Comparison of ENCODE assay signal across 16 cellular contexts in genomic region chr4:105923507-105924238, GRCh38. TPM values are rescaled to one million over a fixed set of nuclear protein-coding genes. Genes with fewer than 3 reads are reported as not detected.
DNase-seq lines count a peak whose midpoint lies in the region; ATAC-seq and TF ChIP-seq lines count a peak whose summit lies in the region.
"Had no signal": no experiment of that assay in that cellular context is flagged by ENCODE, and none has a peak within 500 bp of the region (broad histone marks: within the 10 kb centered on the region; RNA-seq: fewer than 3 reads in every experiment).

No MANE protein-coding gene starts in this region.

- no peak overlapping the region for H2BK15ac ChIP-seq in neuronal stem cell (ENCODE audit: low read length)

- peaks cover 0 to 5% (median 0%) of the 10 kb centered on the region in 6 donors for H3K9me3 Mint-ChIP-seq in immature natural killer cell
- no peaks in the 10 kb centered on the region for H3K9me3 Mint-ChIP-seq in activated T-helper 2 cell treated with anti-CD3 and anti-CD28 coated beads, Interferon-gamma antibody, Interleukin-2, Interleukin-4, amounts not matched to agents 10 μg/mL and 5 μg/mL and 100 μg/mL, durations not matched to agents 14 hours and 24 hours and 36 hours
- no peaks in the 10 kb centered on the region for H3K9me3 Mint-ChIP-seq in activated naive CD4-positive, alpha-beta T cell treated with anti-CD3 and anti-CD28 coated beads for 36 hours
- H3K9me3 Mint-ChIP-seq: neural crest cell had no signal

- no peaks in the 10 kb centered on the region for H3K9me2 ChIP-seq in PC-3 (replicated peaks; ENCODE audit: low read length)

- no peaks in the 10 kb centered on the region for H3K79me2 ChIP-seq in PC-3 (ENCODE audit: low read length)
- no peaks in the 10 kb centered on the region for H3K79me2 ChIP-seq in fibroblast of lung (ENCODE audit: control insufficient read depth, insufficient read depth, low read length)

- H4K8ac ChIP-seq in neuronal stem cell (ENCODE audit: low read depth, low read length): no peak overlapping the region

- no peak overlapping the region for H3K4me3 Mint-ChIP-seq in immature natural killer cell
- no peak overlapping the region for H3K4me3 Mint-ChIP-seq in activated T-helper 2 cell treated with anti-CD3 and anti-CD28 coated beads, Interferon-gamma antibody, Interleukin-2, Interleukin-4, amounts not matched to agents 10 μg/mL and 5 μg/mL and 100 μg/mL, durations not matched to agents 14 hours and 24 hours and 36 hours (ENCODE audit: low read depth)
- no peak overlapping the region for H3K4me3 Mint-ChIP-seq in activated naive CD4-positive, alpha-beta T cell treated with anti-CD3 and anti-CD28 coated beads for 36 hours
- H3K4me3 Mint-ChIP-seq: neural crest cell had no signal

- H2BK12ac ChIP-seq in neuronal stem cell (ENCODE audit: low read length): no peak overlapping the region

- no peak overlapping the region for H3K4ac ChIP-seq in neuronal stem cell (ENCODE audit: low read length)

- no peaks in the 10 kb centered on the region for H3K4me1 Mint-ChIP-seq in immature natural killer cell
- no peaks in the 10 kb centered on the region for H3K4me1 Mint-ChIP-seq in activated T-helper 2 cell treated with anti-CD3 and anti-CD28 coated beads, Interferon-gamma antibody, Interleukin-2, Interleukin-4, amounts not matched to agents 10 μg/mL and 5 μg/mL and 100 μg/mL, durations not matched to agents 14 hours and 24 hours and 36 hours (ENCODE audit: low read depth)
- no peaks in the 10 kb centered on the region for H3K4me1 Mint-ChIP-seq in activated naive CD4-positive, alpha-beta T cell treated with anti-CD3 and anti-CD28 coated beads for 36 hours (ENCODE audit: low read depth)

- no peaks in the 10 kb centered on the region for H3K79me1 ChIP-seq in neuronal stem cell (ENCODE audit: low read depth, low read length)

- H3K14ac ChIP-seq in neuronal stem cell (ENCODE audit: low read length): no peak overlapping the region

- peaks cover 0 to 2% (median 2%) of the 10 kb centered on the region in 3 donors for H3K27me3 Mint-ChIP-seq in immature natural killer cell (ENCODE audit: low read depth in 3 of 3)
- H3K27me3 Mint-ChIP-seq in activated T-helper 2 cell treated with anti-CD3 and anti-CD28 coated beads, Interferon-gamma antibody, Interleukin-2, Interleukin-4, amounts not matched to agents 10 μg/mL and 5 μg/mL and 100 μg/mL, durations not matched to agents 14 hours and 24 hours and 36 hours (ENCODE audit: low read depth): peaks cover 3% of the 10 kb centered on the region
- peaks cover 2% of the 10 kb centered on the region for H3K27me3 Mint-ChIP-seq in activated naive CD4-positive, alpha-beta T cell treated with anti-CD3 and anti-CD28 coated beads for 36 hours (ENCODE audit: low read depth)

- H3K4me1 ChIP-seq in PC-3 (ENCODE audit: insufficient read depth, low read length) (peaks cover 3% of the 10 kb centered on the region; the same call in 1 of the 2 replicates), fibroblast of lung (ENCODE audit: control insufficient read depth, extremely low read depth, insufficient read depth, low read length) (no peaks in the 10 kb centered on the region), neuronal stem cell (ENCODE audit: control insufficient read depth in 2 of 2, insufficient read depth in 1 of 2, low read depth in 1 of 2, low read length in 2 of 2) (peaks cover 2 to 5% of the 10 kb centered on the region in 2 donors)
- H3K4me1 ChIP-seq: adrenal gland had no signal

- H3K27ac ChIP-seq in PC-3 (ENCODE audit: low read length): no peak overlapping the region
- no peak overlapping the region for H3K27ac ChIP-seq in fibroblast of lung (ENCODE audit: insufficient read depth, low read length)
- no peak overlapping the region for H3K27ac ChIP-seq in neuronal stem cell (replicated peaks; ENCODE audit: low read length)
- H3K27ac ChIP-seq: adrenal gland had no signal

- no peak overlapping the region for H2BK5ac ChIP-seq in neuronal stem cell (ENCODE audit: low read length)

- no peak overlapping the region for H4K91ac ChIP-seq in neuronal stem cell (ENCODE audit: low read depth, low read length, poor library complexity)

- TF ChIP-seq CTCF in PC-3 (conservative IDR thresholded peaks at IDR 0.05; ENCODE audit: low read depth, low read length) (no peak), fibroblast of lung (conservative IDR thresholded peaks at IDR 0.05 in 1 of 2, IDR thresholded peaks at IDR 0.05 in 1 of 2; ENCODE audit: low read depth in 1 of 2, low read length in 2 of 2) (no peak)

- intact Hi-C loops in PC-3 (cut with micrococcal nuclease): no loop called here
- intact Hi-C loops in activated T-helper 2 cell treated with anti-CD3 and anti-CD28 coated beads, Interferon-gamma antibody, Interleukin-2, Interleukin-4, amounts not matched to agents 10 μg/mL and 5 μg/mL and 100 μg/mL, durations not matched to agents 14 hours and 24 hours and 36 hours (cut with micrococcal nuclease): no loop called here
- intact Hi-C loops in activated naive CD4-positive, alpha-beta T cell treated with anti-CD3 and anti-CD28 coated beads for 36 hours (cut with micrococcal nuclease): no loop called here

- H3K27ac Mint-ChIP-seq in immature natural killer cell: no peak overlapping the region
- no peak overlapping the region for H3K27ac Mint-ChIP-seq in activated T-helper 2 cell treated with anti-CD3 and anti-CD28 coated beads, Interferon-gamma antibody, Interleukin-2, Interleukin-4, amounts not matched to agents 10 μg/mL and 5 μg/mL and 100 μg/mL, durations not matched to agents 14 hours and 24 hours and 36 hours
- H3K27ac Mint-ChIP-seq in activated naive CD4-positive, alpha-beta T cell treated with anti-CD3 and anti-CD28 coated beads for 36 hours: no peak overlapping the region

- no CpG with 5 or more reads among the region's 7 CpGs for WGBS in neuronal stem cell (ENCODE audit: extremely low coverage in 2 of 2, insufficient read length in 2 of 2, insufficient replicate concordance in 1 of 2), 2 donors

- H4K20me1 ChIP-seq in PC-3 (ENCODE audit: low read length) (no peaks in the 10 kb centered on the region), fibroblast of lung (ENCODE audit: control insufficient read depth, extremely low read depth, insufficient read depth, low read length) (no peaks in the 10 kb centered on the region)

- no peaks in the 10 kb centered on the region for H3K27me3 ChIP-seq in PC-3 (ENCODE audit: low read length)
- H3K27me3 ChIP-seq in fibroblast of lung (ENCODE audit: control insufficient read depth, insufficient read depth, low read length): no peaks in the 10 kb centered on the region
- no peaks in the 10 kb centered on the region for H3K27me3 ChIP-seq in neuronal stem cell (ENCODE audit: control insufficient read depth in 3 of 3, insufficient read depth in 3 of 3, low read depth in 1 of 3, low read length in 3 of 3)
- H3K27me3 ChIP-seq: adrenal gland had no signal

- DNase-seq in AG20443 (ENCODE audit: low spot score) (peak; percentile 14), PC-3 (peak; percentile 6), fibroblast of lung (ENCODE audit: low read depth in 2 of 2) (peak; percentile 22 to 59), neuronal stem cell (ENCODE audit: low spot score) (no peak), immature natural killer cell (no peak)
- DNase-seq in activated T-helper 2 cell treated with anti-CD3 and anti-CD28 coated beads, Interferon-gamma antibody, Interleukin-2, Interleukin-4, amounts not matched to agents 10 μg/mL and 5 μg/mL and 100 μg/mL, durations not matched to agents 14 hours and 24 hours and 36 hours (ENCODE audit: low spot score): no peak
- DNase-seq in activated naive CD4-positive, alpha-beta T cell treated with anti-CD3 and anti-CD28 coated beads for 36 hours: no peak
- DNase-seq: activated CD4-positive, alpha-beta T cell treated with anti-CD3 and anti-CD28 coated beads for 1 hour; dermis blood vessel endothelial cell; NCI-H1092 treated with DMSO at 0.1 percent for 48 hours; SW 1271 had no signal

- H3K36me3 ChIP-seq in PC-3 (ENCODE audit: low read depth, low read length) (no peaks in the 10 kb centered on the region), fibroblast of lung (ENCODE audit: control insufficient read depth, insufficient read depth, low read length) (no peaks in the 10 kb centered on the region), neuronal stem cell (replicated peaks in 1 of 2; ENCODE audit: control insufficient read depth in 2 of 2, insufficient read depth in 2 of 2, low read length in 2 of 2) (no peaks in the 10 kb centered on the region)
- H3K36me3 ChIP-seq: adrenal gland had no signal

- BruUV-seq in PC-3 (replicated peaks; lab: Mats Ljungman, UMichigan): no TSS peak

- H3K9me3 ChIP-seq in PC-3 (ENCODE audit: low read length): no peaks in the 10 kb centered on the region
- no peaks in the 10 kb centered on the region for H3K9me3 ChIP-seq in fibroblast of lung (ENCODE audit: control insufficient read depth, insufficient read depth, low read depth, low read length)
- H3K9me3 ChIP-seq in neuronal stem cell (replicated peaks in 1 of 2; ENCODE audit: control insufficient read depth in 2 of 2, insufficient read depth in 1 of 2, low read depth in 1 of 2, low read length in 2 of 2): no peaks in the 10 kb centered on the region
- H3K9me3 ChIP-seq: adrenal gland had no signal

- H3K23ac ChIP-seq in neuronal stem cell (ENCODE audit: low read depth, low read length, poor library complexity): no peak overlapping the region

- H3K9ac ChIP-seq in PC-3 (ENCODE audit: low read length) (no peak overlapping the region), fibroblast of lung (ENCODE audit: insufficient read depth, low read length) (no peak overlapping the region), neuronal stem cell (ENCODE audit: low read depth, low read length, poor library complexity) (no peak overlapping the region)

- H2BK120ac ChIP-seq in neuronal stem cell (ENCODE audit: low read depth, low read length): no peak overlapping the region

- H3K4me2 ChIP-seq in PC-3 (ENCODE audit: low read length) (no peak overlapping the region), fibroblast of lung (ENCODE audit: extremely low read depth, insufficient read depth, low read length) (no peak overlapping the region), neuronal stem cell (ENCODE audit: insufficient read depth, low read length, poor library complexity, severe bottlenecking) (no peak overlapping the region)

- POLR2A ChIA-PET in PC-3 (lab: Charles Lee; ENCODE audit: unreplicated experiment): no interaction called here

- CTCF ChIA-PET in PC-3 (lab: Charles Lee): no interaction called here
- CTCF ChIA-PET in activated naive CD4-positive, alpha-beta T cell treated with anti-CD3 and anti-CD28 coated beads for 36 hours (lab: Charles Lee): no interaction called here

- H3K36me3 Mint-ChIP-seq in immature natural killer cell: no peaks in the 10 kb centered on the region
- no peaks in the 10 kb centered on the region for H3K36me3 Mint-ChIP-seq in activated T-helper 2 cell treated with anti-CD3 and anti-CD28 coated beads, Interferon-gamma antibody, Interleukin-2, Interleukin-4, amounts not matched to agents 10 μg/mL and 5 μg/mL and 100 μg/mL, durations not matched to agents 14 hours and 24 hours and 36 hours (ENCODE audit: low read depth)
- no peaks in the 10 kb centered on the region for H3K36me3 Mint-ChIP-seq in activated naive CD4-positive, alpha-beta T cell treated with anti-CD3 and anti-CD28 coated beads for 36 hours (ENCODE audit: low read depth)

- no peak overlapping the region for H3K4me3 ChIP-seq in PC-3 (ENCODE audit: low read length)
- no peak overlapping the region for H3K4me3 ChIP-seq in fibroblast of lung (replicated peaks in 1 of 4; ENCODE audit: control extremely low read depth in 1 of 4, insufficient read depth in 1 of 4, low read depth in 3 of 4, low read length in 4 of 4)
- no peak overlapping the region for H3K4me3 ChIP-seq in neuronal stem cell (ENCODE audit: low read length in 2 of 2)
- H3K4me3 ChIP-seq: adrenal gland had no signal

- H3K18ac ChIP-seq in neuronal stem cell (ENCODE audit: low read length): no peak overlapping the region

- ATAC-seq in PC-3: no peak
- ATAC-seq in HG02610 (IDR thresholded peaks at IDR 0.05; ENCODE audit: unreplicated experiment): no peak

- no peak overlapping the region for H2AK5ac ChIP-seq in neuronal stem cell (ENCODE audit: low read depth, low read length)

- H2AFZ ChIP-seq in PC-3 (ENCODE audit: low read length): no peak overlapping the region
- H2AFZ ChIP-seq in fibroblast of lung (ENCODE audit: low read length): no peak overlapping the region
- peak overlapping the region; percentile 5 for H2AFZ ChIP-seq in neuronal stem cell (ENCODE audit: low read length)

- H3F3A ChIP-seq in PC-3 (ENCODE audit: low read length, unreplicated experiment): no peaks in the 10 kb centered on the region

RNA-seq across cellular contexts. Expression of gene NPNT, which starts 28.4 kb away (rescaled TPM):
- 29.7 and 34.5 TPM in 2 replicates for total RNA-seq in PC-3 (2014; rRNA removed)
- 5.9 and 20.3 TPM in 2 replicates for total RNA-seq in fibroblast of lung
- 0.02 and 0.07 TPM in 2 replicates for polyA plus RNA-seq in fibroblast of lung
- polyA plus RNA-seq in fibroblast of lung (2012): 0.10 TPM in 1 of 2 replicates, not detected in the other
- not detected in 2 replicates for polyA minus RNA-seq in fibroblast of lung (ENCODE audit: low replicate concordance)
- 0.33 TPM for polyA plus RNA-seq in neuronal stem cell (2013, experiment 1 of 2)
- polyA plus RNA-seq in neuronal stem cell (2013, experiment 2 of 2): 0.32 TPM
- polyA plus RNA-seq in immature natural killer cell: not detected
- total RNA-seq in activated T-helper 2 cell treated with anti-CD3 and anti-CD28 coated beads, Interferon-gamma antibody, Interleukin-2, Interleukin-4, amounts not matched to agents 10 μg/mL and 5 μg/mL and 100 μg/mL, durations not matched to agents 14 hours and 24 hours and 36 hours: 0.14 TPM in 1 of 2 replicates, not detected in the other
- total RNA-seq in activated naive CD4-positive, alpha-beta T cell treated with anti-CD3 and anti-CD28 coated beads for 36 hours: not detected
- total RNA-seq: fibroblast of villous mesenchyme, neural crest cell, OCI-LY7 had no signal

Comparison
In these comparisons a context has a peak if more than half of its experiments do, and no peak if none do; other contexts are left out.
1. DNase-seq: peak in AG20443 (single experiment), PC-3 (single experiment) and fibroblast of lung (2 of 2); none in neuronal stem cell (single experiment), immature natural killer cell (0 of 3), activated T-helper 2 cell treated with anti-CD3 and anti-CD28 coated beads, Interferon-gamma antibody, Interleukin-2, Interleukin-4, amounts not matched to agents 10 μg/mL and 5 μg/mL and 100 μg/mL, durations not matched to agents 14 hours and 24 hours and 36 hours (single experiment) and activated naive CD4-positive, alpha-beta T cell treated with anti-CD3 and anti-CD28 coated beads for 36 hours (single experiment).